ENCODE assay signal across 31 cellular contexts in the genomic region with DNA sequence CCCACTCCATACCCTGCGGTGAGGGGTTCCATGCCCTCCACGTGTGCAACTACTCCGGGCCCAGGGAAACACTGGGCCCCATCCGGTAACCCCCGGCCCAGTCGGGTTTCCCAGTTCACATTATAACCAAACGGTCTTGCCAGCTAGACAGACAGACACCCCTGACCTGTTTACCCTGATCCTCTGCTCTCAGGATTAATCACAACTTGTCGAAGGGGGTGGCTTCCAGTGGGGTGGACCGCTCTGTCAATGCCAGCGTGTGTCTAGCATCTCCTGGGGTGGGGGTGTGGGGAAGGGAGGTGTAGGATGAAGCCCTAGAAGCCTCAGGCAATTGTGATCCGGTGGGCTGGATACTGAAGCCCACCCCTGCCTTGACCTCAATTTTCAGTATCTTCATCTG. TPM values are rescaled to one million over a fixed set of nuclear protein-coding genes. Genes with fewer than 3 reads are reported as not detected.
"Had no signal": no experiment of that assay in that cellular context is flagged by ENCODE, and none has a peak within 500 bp of the region (broad histone marks: within the 10 kb centered on the region; RNA-seq: fewer than 3 reads in every experiment).

No MANE protein-coding gene starts in this region.

- H3K4me1 ChIP-seq: colonic mucosa had no signal

- H3K9me3 ChIP-seq: adrenal gland, body of pancreas, colonic mucosa, gastroesophageal sphincter, tibial nerve had no signal

- ATAC-seq: activated naive CD4-positive, alpha-beta T cell treated with anti-CD3 and anti-CD28 coated beads, Interleukin-2, amount 50 U/mL, for 72 hours; body of pancreas; effector memory CD8-positive, alpha-beta T cell; gastroesophageal sphincter had no signal

- H3K36me3 Mint-ChIP-seq: activated CD4-positive, alpha-beta memory T cell treated with anti-CD3 and anti-CD28 coated beads for 36 hours; mesothelial cell of epicardium had no signal

- H3K36me3 ChIP-seq: adrenal gland, cardiac muscle cell, colonic mucosa, gastroesophageal sphincter, tibial nerve had no signal

- H3K79me2 ChIP-seq: hepatocyte had no signal

- H2AFZ ChIP-seq: hepatocyte had no signal

- H3K27ac Mint-ChIP-seq: activated CD4-positive, alpha-beta memory T cell treated with anti-CD3 and anti-CD28 coated beads for 36 hours; activated naive CD4-positive, alpha-beta T cell treated with anti-CD3 and anti-CD28 coated beads, Interleukin-2, amount 50 U/mL, for 72 hours; effector memory CD8-positive, alpha-beta T cell; mesothelial cell of epicardium; naive B cell had no signal

- H3K4me3 ChIP-seq: adrenal gland, body of pancreas, cardiac muscle cell, colonic mucosa, gastroesophageal sphincter, hepatocyte, tibial nerve had no signal

- H3K9me3 Mint-ChIP-seq: activated CD4-positive, alpha-beta memory T cell treated with anti-CD3 and anti-CD28 coated beads for 36 hours; activated naive CD4-positive, alpha-beta T cell treated with anti-CD3 and anti-CD28 coated beads, Interleukin-2, amount 50 U/mL, for 72 hours; activated T-cell treated with anti-CD3 and anti-CD28 coated beads, Interleukin-2, amount 50 U/mL, for 4 hours; effector memory CD8-positive, alpha-beta T cell; mesothelial cell of epicardium had no signal

- DNase-seq: activated CD4-positive, alpha-beta memory T cell treated with anti-CD3 and anti-CD28 coated beads for 36 hours; activated CD4-positive, alpha-beta T cell treated with anti-CD3 and anti-CD28 coated beads, Interleukin-2, amount 10 ng/mL, durations not matched to agents 24 days and 14 days; activated CD4-positive, CD25-positive, alpha-beta regulatory T cell treated with anti-CD3 and anti-CD28 coated beads, Interleukin-2, amount 50 U/mL, for 72 hours; activated naive CD4-positive, alpha-beta T cell; activated T-cell treated with anti-CD3 and anti-CD28 coated beads, Interleukin-2, amount 50 U/mL, for 4 hours; aorta; body of pancreas; cerebellar nuclear complex; colonic mucosa; dorsolateral prefrontal cortex; effector memory CD8-positive, alpha-beta T cell; erythroblast; naive B cell; stimulated activated CD4-positive, alpha-beta T cell treated with anti-CD3 and anti-CD28 coated beads, Interleukin-2, amount 100 ng/mL, for 48 hours; stimulated activated naive CD4-positive, alpha-beta T cell treated with Interleukin-2 at 50 U/mL for 16 hours; T-helper 2 cell had no signal

- H3K27ac ChIP-seq: adrenal gland, body of pancreas, cardiac muscle cell, colonic mucosa, gastroesophageal sphincter, hepatocyte, tibial nerve had no signal

RNA-seq across cellular contexts. Expression of a gene that starts 4.6 kb away (rescaled TPM):
- total RNA-seq: activated CD4-positive, alpha-beta memory T cell treated with anti-CD3 and anti-CD28 coated beads for 36 hours; activated CD4-positive, alpha-beta T cell treated with anti-CD3 and anti-CD28 coated beads, Interleukin-2, amount 10 ng/mL, durations not matched to agents 24 days and 14 days; activated CD8-positive, alpha-beta memory T cell treated with anti-CD3 and anti-CD28 coated beads for 36 hours; activated naive CD4-positive, alpha-beta T cell treated with anti-CD3 and anti-CD28 coated beads, Interleukin-2, amount 50 U/mL, for 72 hours; activated T-cell treated with anti-CD3 and anti-CD28 coated beads, Interleukin-2, amount 50 U/mL, for 4 hours; adrenal gland; aorta; body of pancreas; colonic mucosa; fibroblast of lung; fibroblast of villous mesenchyme; gastroesophageal sphincter; hepatocyte; kidney epithelial cell; lower leg skin; omental fat pad; skeletal muscle tissue; ureter had no signal

RNA-seq across cellular contexts. Expression of a gene that starts 48.8 kb away (rescaled TPM):
- total RNA-seq: activated CD4-positive, alpha-beta memory T cell treated with anti-CD3 and anti-CD28 coated beads for 36 hours; activated CD4-positive, alpha-beta T cell treated with anti-CD3 and anti-CD28 coated beads, Interleukin-2, amount 10 ng/mL, durations not matched to agents 24 days and 14 days; activated CD8-positive, alpha-beta memory T cell treated with anti-CD3 and anti-CD28 coated beads for 36 hours; activated T-cell treated with anti-CD3 and anti-CD28 coated beads, Interleukin-2, amount 50 U/mL, for 4 hours; aorta; body of pancreas; cardiac muscle cell; colonic mucosa; fibroblast of lung; fibroblast of villous mesenchyme; gastroesophageal sphincter; hepatocyte; kidney epithelial cell; mesothelial cell of epicardium; omental fat pad; skeletal muscle tissue; tibial nerve; ureter had no signal
